In the genomic region with DNA sequence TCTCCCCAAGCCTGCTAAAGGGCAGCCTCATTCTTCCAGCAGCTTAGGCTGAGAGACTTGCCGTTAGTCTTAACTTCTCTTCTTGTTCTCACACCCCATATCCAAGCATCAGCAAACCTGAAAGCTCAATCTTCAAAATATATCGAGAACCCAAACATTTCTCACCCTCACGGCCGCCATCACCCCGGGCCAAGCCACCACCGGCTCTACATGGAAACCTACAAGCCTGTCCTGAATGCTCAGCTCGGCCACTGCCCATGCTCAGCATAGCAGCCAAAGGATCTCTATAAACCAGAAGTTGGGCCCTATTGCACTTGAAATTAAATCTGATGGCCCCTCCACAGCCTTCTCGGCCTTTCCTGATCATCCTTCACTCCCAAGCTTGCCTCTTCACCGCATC, we compare ENCODE assay signal across 1 cellular context.
TF ChIP-seq lines count a peak whose summit lies in the region.

No MANE protein-coding gene starts in this region.

TF ChIP-seq in HepG2, 621 proteins besides CTCF, POLR2A, EP300 and RAD21:
- no peak for TF ChIP-seq KAT7 (CRISPR knock-in tag; IDR thresholded peaks at IDR 0.05; ENCODE audit: borderline replicate concordance)
- TF ChIP-seq ZNF224 (CRISPR knock-in tag; IDR thresholded peaks at IDR 0.05), result no peak
- no peak for TF ChIP-seq ZNF101 (CRISPR knock-in tag; IDR thresholded peaks at IDR 0.05; ENCODE audit: borderline replicate concordance, low read depth)
- no peak for TF ChIP-seq HMG20B (CRISPR knock-in tag; conservative IDR thresholded peaks at IDR 0.05)
- no peak for TF ChIP-seq ELF1 (CRISPR knock-in tag; IDR thresholded peaks at IDR 0.05)
- TF ChIP-seq POLR2G (IDR thresholded peaks at IDR 0.05; ENCODE audit: low read depth, low read length), result no peak
- no peak for TF ChIP-seq AHR (CRISPR knock-in tag; IDR thresholded peaks at IDR 0.05)
- no peak for TF ChIP-seq SCMH1 (CRISPR knock-in tag; IDR thresholded peaks at IDR 0.05; ENCODE audit: borderline replicate concordance)
- TF ChIP-seq ZNF788 (CRISPR knock-in tag; IDR thresholded peaks at IDR 0.05; ENCODE audit: borderline replicate concordance), result no peak
- TF ChIP-seq ZNF598 (CRISPR knock-in tag; IDR thresholded peaks at IDR 0.05; ENCODE audit: borderline replicate concordance), result no peak
- TF ChIP-seq, protein P1, sequence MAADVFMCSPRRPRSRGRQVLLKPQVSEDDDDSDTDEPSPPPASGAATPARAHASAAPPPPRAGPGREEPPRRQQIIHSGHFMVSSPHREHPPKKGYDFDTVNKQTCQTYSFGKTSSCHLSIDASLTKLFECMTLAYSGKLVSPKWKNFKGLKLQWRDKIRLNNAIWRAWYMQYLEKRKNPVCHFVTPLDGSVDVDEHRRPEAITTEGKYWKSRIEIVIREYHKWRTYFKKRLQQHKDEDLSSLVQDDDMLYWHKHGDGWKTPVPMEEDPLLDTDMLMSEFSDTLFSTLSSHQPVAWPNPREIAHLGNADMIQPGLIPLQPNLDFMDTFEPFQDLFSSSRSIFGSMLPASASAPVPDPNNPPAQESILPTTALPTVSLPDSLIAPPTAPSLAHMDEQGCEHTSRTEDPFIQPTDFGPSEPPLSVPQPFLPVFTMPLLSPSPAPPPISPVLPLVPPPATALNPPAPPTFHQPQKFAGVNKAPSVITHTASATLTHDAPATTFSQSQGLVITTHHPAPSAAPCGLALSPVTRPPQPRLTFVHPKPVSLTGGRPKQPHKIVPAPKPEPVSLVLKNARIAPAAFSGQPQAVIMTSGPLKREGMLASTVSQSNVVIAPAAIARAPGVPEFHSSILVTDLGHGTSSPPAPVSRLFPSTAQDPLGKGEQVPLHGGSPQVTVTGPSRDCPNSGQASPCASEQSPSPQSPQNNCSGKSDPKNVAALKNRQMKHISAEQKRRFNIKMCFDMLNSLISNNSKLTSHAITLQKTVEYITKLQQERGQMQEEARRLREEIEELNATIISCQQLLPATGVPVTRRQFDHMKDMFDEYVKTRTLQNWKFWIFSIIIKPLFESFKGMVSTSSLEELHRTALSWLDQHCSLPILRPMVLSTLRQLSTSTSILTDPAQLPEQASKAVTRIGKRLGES (CRISPR knock-in tag; IDR thresholded peaks at IDR 0.05; ENCODE audit: borderline replicate concordance), result no peak
- TF ChIP-seq, protein P2, sequence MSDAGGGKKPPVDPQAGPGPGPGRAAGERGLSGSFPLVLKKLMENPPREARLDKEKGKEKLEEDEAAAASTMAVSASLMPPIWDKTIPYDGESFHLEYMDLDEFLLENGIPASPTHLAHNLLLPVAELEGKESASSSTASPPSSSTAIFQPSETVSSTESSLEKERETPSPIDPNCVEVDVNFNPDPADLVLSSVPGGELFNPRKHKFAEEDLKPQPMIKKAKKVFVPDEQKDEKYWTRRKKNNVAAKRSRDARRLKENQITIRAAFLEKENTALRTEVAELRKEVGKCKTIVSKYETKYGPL (CRISPR knock-in tag; IDR thresholded peaks at IDR 0.05), result no peak
- TF ChIP-seq GLI4 (CRISPR knock-in tag; IDR thresholded peaks at IDR 0.05; ENCODE audit: borderline replicate concordance), result no peak
- TF ChIP-seq ZNF891 (CRISPR knock-in tag; IDR thresholded peaks at IDR 0.05), result no peak
- no peak for TF ChIP-seq ZNF790 (CRISPR knock-in tag; IDR thresholded peaks at IDR 0.05; ENCODE audit: borderline replicate concordance)
